9 cellular contexts compared by ENCODE assay signal in the genomic region with DNA sequence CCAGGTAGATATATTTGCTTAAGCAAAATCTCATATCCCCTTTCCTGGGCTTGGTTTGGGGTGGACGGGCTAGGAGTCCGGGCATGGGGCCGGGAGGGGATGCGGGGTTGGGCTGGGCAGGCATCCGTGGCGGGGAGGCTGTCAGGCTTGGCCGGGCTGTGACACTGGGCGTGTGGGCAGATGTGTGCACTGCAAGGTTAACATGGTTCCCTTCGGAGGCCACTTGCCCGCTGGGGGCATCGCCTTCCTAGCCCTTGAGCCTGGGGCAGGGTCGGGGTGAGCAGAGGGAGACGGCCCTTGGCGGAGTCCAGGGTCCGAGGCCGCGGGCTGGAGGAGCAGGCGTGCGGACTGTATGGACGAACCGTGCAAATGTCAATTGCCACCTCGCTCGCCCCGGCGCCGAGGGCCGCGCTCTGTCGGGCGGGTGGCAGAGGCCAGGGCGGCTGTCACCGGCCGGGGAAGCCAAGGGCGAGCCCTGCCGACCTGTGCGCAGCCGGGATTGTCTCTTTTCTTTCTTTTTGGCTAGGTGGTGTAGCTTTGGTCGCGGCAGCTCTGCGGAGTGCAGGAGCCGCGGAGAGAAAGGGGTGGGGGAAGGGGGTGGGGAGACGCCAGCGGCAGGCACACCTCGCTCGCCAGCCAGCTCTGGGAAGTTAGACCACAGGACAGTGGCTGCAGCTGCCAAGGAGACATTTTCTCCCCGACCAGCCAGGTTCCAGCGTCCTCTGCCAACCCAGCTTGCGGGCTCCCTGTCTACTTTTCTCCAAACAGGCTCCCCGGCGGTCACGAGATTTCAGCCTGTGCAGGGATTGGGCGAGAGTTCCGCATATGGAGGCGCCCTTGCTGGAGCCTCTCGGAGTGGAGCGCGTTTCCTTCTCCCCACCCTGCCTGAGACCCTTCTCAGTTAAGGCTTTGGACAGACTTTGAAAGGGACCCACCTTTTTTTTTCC. TPM values are rescaled to one million over a fixed set of nuclear protein-coding genes. Genes with fewer than 3 reads are reported as not detected.
DNase-seq lines count a peak whose midpoint lies in the region; ATAC-seq, FAIRE-seq and TF ChIP-seq lines count a peak whose summit lies in the region.
"Had no signal": no experiment of that assay in that cellular context is flagged by ENCODE, and none has a peak within 500 bp of the region (broad histone marks: within the 10 kb centered on the region; RNA-seq: fewer than 3 reads in every experiment).

No MANE protein-coding gene starts in this region.

- 0% methylated on average over 58 of the region's 58 CpGs for WGBS in ectodermal cell, 2 experiments

- intact Hi-C loops in activated CD8-positive, alpha-beta T cell treated with anti-CD3 and anti-CD28 coated beads for 36 hours (cut with micrococcal nuclease) = no loop called here

- peaks cover 9% of the 10 kb centered on the region for H3K4me1 ChIP-seq in ectodermal cell (ENCODE audit: control insufficient read depth, insufficient read depth, low read length)

- DNase-seq in C1 segment of cervical spinal cord (lab: John Stamatoyannopoulos, UW) (peak; percentile 46 to 89 (median 81)), GM19239 (ENCODE audit: insufficient read length, low spot score) (peak; percentile 31), NCI-H82 treated with DMSO at 0.1 percent for 48 hours (lab: John Stamatoyannopoulos, UW; ENCODE audit: unreplicated experiment) (peak; percentile 56), lung microvascular endothelial cell (ENCODE audit: low read depth in 2 of 2) (peak; percentile 62 to 69)
- DNase-seq in activated CD8-positive, alpha-beta T cell treated with anti-CD3 and anti-CD28 coated beads for 36 hours = peak; percentile 84
- peak; percentile 33 to 45 (median 40) for DNase-seq in stimulated activated CD4-positive, alpha-beta T cell treated with anti-CD3 and anti-CD28 coated beads, TNF-alpha, amount 100 ng/mL, for 4 hours (ENCODE audit: low read depth in 3 of 3)

- H3K27ac Mint-ChIP-seq in activated CD8-positive, alpha-beta T cell treated with anti-CD3 and anti-CD28 coated beads for 36 hours = peak overlapping the region; percentile 92

- H3K27me3 Mint-ChIP-seq in activated CD8-positive, alpha-beta T cell treated with anti-CD3 and anti-CD28 coated beads for 36 hours = no peaks in the 10 kb centered on the region

- H3K4me3 Mint-ChIP-seq in activated CD8-positive, alpha-beta T cell treated with anti-CD3 and anti-CD28 coated beads for 36 hours = peak overlapping the region; percentile 82

- no peaks in the 10 kb centered on the region for H3K27me3 ChIP-seq in ectodermal cell (ENCODE audit: control insufficient read depth, insufficient read depth, low read length, poor library complexity, severe bottlenecking)

- H3K9me3 Mint-ChIP-seq in activated CD8-positive, alpha-beta T cell treated with anti-CD3 and anti-CD28 coated beads for 36 hours = no peaks in the 10 kb centered on the region

- H3K36me3 Mint-ChIP-seq in activated CD8-positive, alpha-beta T cell treated with anti-CD3 and anti-CD28 coated beads for 36 hours (ENCODE audit: low read depth) = peaks cover 24% of the 10 kb centered on the region

- H3K36me3 ChIP-seq in ectodermal cell (ENCODE audit: control insufficient read depth, insufficient read depth, low read length) = no peaks in the 10 kb centered on the region

- FAIRE-seq in GM19239 (lab: Jason Lieb, UNC) = peak; percentile 65
- FAIRE-seq: endometrium had no signal

- peak overlapping the region; percentile 90 for H3K4me3 ChIP-seq in ectodermal cell (ENCODE audit: insufficient read depth, low read depth, low read length)

- ATAC-seq in HG03457 (IDR thresholded peaks at IDR 0.05; ENCODE audit: unreplicated experiment) = peak; percentile 28
- ATAC-seq in activated CD8-positive, alpha-beta T cell treated with anti-CD3 and anti-CD28 coated beads for 36 hours = peak; percentile 29

- CTCF ChIA-PET in activated CD8-positive, alpha-beta T cell treated with anti-CD3 and anti-CD28 coated beads for 36 hours (lab: Charles Lee) = interaction anchor here (0.8 to 2.1 kb wide), 7 partner anchors 13 to 814 kb away, joined by 3 to 8 read pairs (median 4); partner anchors contain the start of gene KCNH1

- no peak for TF ChIP-seq CTCF in activated CD8-positive, alpha-beta T cell treated with anti-CD3 and anti-CD28 coated beads for 36 hours (IDR thresholded peaks at IDR 0.05)

- H3K9me3 ChIP-seq in ectodermal cell (ENCODE audit: control insufficient read depth, low read length) = no peaks in the 10 kb centered on the region

- peaks cover 22% of the 10 kb centered on the region for H3K4me1 Mint-ChIP-seq in activated CD8-positive, alpha-beta T cell treated with anti-CD3 and anti-CD28 coated beads for 36 hours (ENCODE audit: low read depth)

- H3K27ac ChIP-seq in ectodermal cell (ENCODE audit: insufficient read depth, low read depth, low read length, poor library complexity, severe bottlenecking) = peak overlapping the region; percentile 74

- POLR2A ChIA-PET in activated CD8-positive, alpha-beta T cell treated with anti-CD3 and anti-CD28 coated beads for 36 hours (lab: Charles Lee) = interaction anchor here (0.6 to 1.0 kb wide), 6 partner anchors 11 to 123 kb away, joined by 3 to 4 read pairs (median 4); partner anchors contain the start of gene TRAF5

RNA-seq across cellular contexts. Expression of gene RCOR3, which starts 1.3 kb away (rescaled TPM):
- 10 to 100 TPM; 25.7 to 30.7 TPM for total RNA-seq in activated CD8-positive, alpha-beta T cell treated with anti-CD3 and anti-CD28 coated beads for 36 hours
- 34.0 TPM for polyA plus RNA-seq in ectodermal cell (2013, experiment 1 of 4)
- polyA plus RNA-seq in ectodermal cell (2013, experiment 2 of 4) = 38.7 TPM
- 30.1 TPM for polyA plus RNA-seq in ectodermal cell (2013, experiment 3 of 4)
- polyA plus RNA-seq in ectodermal cell (2013, experiment 4 of 4) = 34.0 TPM
- 6.8 and 8.9 TPM in 2 replicates for total RNA-seq in lung microvascular endothelial cell

Comparison
In these comparisons a context has a peak if more than half of its experiments do, and no peak if none do; other contexts are left out.
1. Peak in every context shown above with its lines: DNase-seq, ATAC-seq, H3K4me3 ChIP-seq and H3K27ac ChIP-seq.
2. DNase-seq: peak in every context shown above with its lines; median percentile 84 in activated CD8-positive, alpha-beta T cell treated with anti-CD3 and anti-CD28 coated beads for 36 hours; 81 in C1 segment of cervical spinal cord; 66 in lung microvascular endothelial cell; 56 in NCI-H82 treated with DMSO at 0.1 percent for 48 hours; 40 in stimulated activated CD4-positive, alpha-beta T cell treated with anti-CD3 and anti-CD28 coated beads, TNF-alpha, amount 100 ng/mL, for 4 hours; 31 in GM19239.